Comparison of ENCODE assay signal across 8 cellular contexts in the genomic region with DNA sequence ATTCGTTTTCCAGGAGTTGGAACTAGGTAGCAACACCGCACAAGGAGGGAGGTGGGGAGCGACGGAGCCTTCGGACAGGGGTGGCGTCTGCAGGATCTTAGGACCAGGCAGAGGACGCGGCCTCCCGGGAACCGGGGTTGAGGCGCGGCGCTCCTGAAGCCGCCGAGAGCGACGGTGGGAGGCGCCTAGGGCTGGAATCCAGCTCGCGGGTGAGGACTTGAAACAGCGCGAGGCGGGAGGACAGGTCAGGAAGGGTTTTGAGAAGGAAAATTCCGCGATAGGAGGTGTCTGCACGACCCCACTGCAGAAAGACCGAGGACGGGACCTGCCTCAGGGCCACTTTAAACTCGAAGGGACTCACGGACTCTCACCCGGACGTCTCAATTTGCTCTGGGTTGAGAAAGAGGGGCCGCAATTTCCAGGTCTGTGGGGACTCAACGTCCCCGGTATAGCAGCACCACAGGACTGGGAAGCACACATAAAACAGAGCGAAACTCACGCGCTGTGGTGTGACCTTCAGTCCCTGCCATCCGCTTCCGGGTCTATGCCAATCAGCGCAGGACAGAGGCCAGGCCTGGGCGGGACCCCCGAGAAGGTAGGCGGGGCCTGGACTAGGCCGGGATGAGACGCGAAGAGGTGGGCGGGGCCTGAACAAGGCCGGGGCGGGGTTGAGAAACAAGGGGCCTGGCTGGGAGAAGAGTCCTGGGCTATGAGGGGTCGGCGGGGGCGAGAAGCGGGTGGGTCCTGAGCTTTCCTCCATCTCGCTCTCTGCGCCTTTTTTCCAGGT. TPM values are rescaled to one million over a fixed set of nuclear protein-coding genes. Genes with fewer than 3 reads are reported as not detected.
DNase-seq lines count a peak whose midpoint lies in the region; ATAC-seq and TF ChIP-seq lines count a peak whose summit lies in the region.

Gene ZNF320, minus strand, starts transcription at position 487 of the 787 bp plus-strand sequence. CDS start 7,380 bp downstream, outside the sequence.

- peak in 1 of 4 experiments; percentile 10 for TF ChIP-seq CTCF in prostate gland (IDR thresholded peaks at IDR 0.05)

- WGBS in prostate gland: 4% methylated on average over 53 of the region's 56 CpGs
- under 1% methylated on average over 56 of the region's 56 CpGs for WGBS in urinary bladder

- H3K27me3 ChIP-seq in adipocyte (replicated peaks; ENCODE audit: control insufficient read depth, insufficient read depth, low read length) (no peaks in the 10 kb centered on the region), prostate gland (replicated peaks; ENCODE audit: insufficient read depth) (no peaks in the 10 kb centered on the region)

- peak; percentile 79 for DNase-seq in DMS79 treated with DMSO at 0.1 percent for 48 hours (lab: John Stamatoyannopoulos, UW)
- DNase-seq in LHCN-M2 (ENCODE audit: low read depth): peak; percentile 81
- peak; percentile 59 to 75 for DNase-seq in SW 1271 (lab: John Stamatoyannopoulos, UW)
- DNase-seq in adipocyte (ENCODE audit: low read depth): peak; percentile 99
- peak; percentile 98 for DNase-seq in left cardiac atrium
- peak; percentile 93 for DNase-seq in prostate gland (ENCODE audit: low spot score)

- ATAC-seq in GM21786 (IDR thresholded peaks at IDR 0.05; ENCODE audit: unreplicated experiment) (peak; percentile 98), left cardiac atrium (peak; percentile 100)

- H3K36me3 ChIP-seq in adipocyte (ENCODE audit: control insufficient read depth, insufficient read depth, low read length, severe bottlenecking): no peaks in the 10 kb centered on the region
- H3K36me3 ChIP-seq in prostate gland: no peaks in the 10 kb centered on the region
- H3K36me3 ChIP-seq in urinary bladder (ENCODE audit: insufficient read depth): no peaks in the 10 kb centered on the region

- peak; percentile 76 for TF ChIP-seq POLR2A in prostate gland (IDR thresholded peaks at IDR 0.05)

- H3K9me3 ChIP-seq in adipocyte (ENCODE audit: control insufficient read depth, low read length) (no peaks in the 10 kb centered on the region), prostate gland (no peaks in the 10 kb centered on the region)

- intact Hi-C loops in left cardiac atrium (cut with DNase I) (loop anchor here in 1 of 2 donors (5.0 kb wide), 1 partner anchor 65 kb away; the partner anchor contains the start of gene ZNF816), prostate gland (cut with DNase I) (no loop called here)

- peaks cover 10% of the 10 kb centered on the region for H3K4me1 ChIP-seq in adipocyte (ENCODE audit: control insufficient read depth, insufficient read depth, low read length)
- H3K4me1 ChIP-seq in prostate gland (replicated peaks): no peaks in the 10 kb centered on the region
- H3K4me1 ChIP-seq in urinary bladder (ENCODE audit: insufficient read depth): no peaks in the 10 kb centered on the region

- H3K9ac ChIP-seq in adipocyte (ENCODE audit: low read length): peak within 1 kb of the TSS; percentile 97

- peak within 1 kb of the TSS; percentile 96 for H3K4me3 ChIP-seq in adipocyte (ENCODE audit: low read length)
- peak within 1 kb of the TSS; percentile 56 to 63 for H3K4me3 ChIP-seq in prostate gland
- H3K4me3 ChIP-seq in urinary bladder (ENCODE audit: low read depth, low read length): peak within 1 kb of the TSS; percentile 72

- peak within 1 kb of the TSS; percentile 87 to 89 for H3K27ac ChIP-seq in prostate gland
- peak within 1 kb of the TSS; percentile 88 for H3K27ac ChIP-seq in urinary bladder (ENCODE audit: low read depth)

RNA-seq across cellular contexts. Expression of gene ZNF320, which starts in this region (rescaled TPM):
- total RNA-seq in LHCN-M2 (2014; rRNA removed): 1.8 and 5.1 TPM in 2 replicates
- 1.6 TPM for polyA plus RNA-seq in LHCN-M2 (2012)
- 10 to 100 TPM; 10.7 to 12.9 TPM for total RNA-seq in left cardiac atrium
- 10 to 100 TPM; 20.0 to 42.9 TPM for total RNA-seq in prostate gland
- total RNA-seq in urinary bladder: 22.9 TPM
- 9.7 TPM for polyA plus RNA-seq in urinary bladder

Comparison
In these comparisons a context has a peak if more than half of its experiments do, and no peak if none do; other contexts are left out.
1. Peak in every context shown above with its lines: DNase-seq, ATAC-seq, H3K4me3 ChIP-seq and H3K27ac ChIP-seq.